Comparison of ENCODE assay signal across 22 cellular contexts in genomic region chr14:74982661-74983060, GRCh38. TPM values are rescaled to one million over a fixed set of nuclear protein-coding genes. Genes with fewer than 3 reads are reported as not detected.
DNase-seq lines count a peak whose midpoint lies in the region; ATAC-seq, FAIRE-seq and TF ChIP-seq lines count a peak whose summit lies in the region.
"Had no signal": no experiment of that assay in that cellular context is flagged by ENCODE, and none has a peak within 500 bp of the region (broad histone marks: within the 10 kb centered on the region; RNA-seq: fewer than 3 reads in every experiment).

No MANE protein-coding gene starts in this region.

- no peaks in the 10 kb centered on the region for H3K9me3 Mint-ChIP-seq in stimulated activated memory B cell treated with anti-CD40 and anti-IgM and Interleukin-4, amounts not matched to agents 10 μg/mL and 1 μg/mL and 100 μg/mL, for 72 hours
- H3K9me3 Mint-ChIP-seq: HFFc6 had no signal

- H3K27ac ChIP-seq in PC-9 (no peak overlapping the region), esophagus (ENCODE audit: low read depth in 2 of 2, low read length in 1 of 2) (peak overlapping the region; percentile 28 to 60), neutrophil (peak overlapping the region; percentile 49)

- H3K4me3 Mint-ChIP-seq in stimulated activated memory B cell treated with anti-CD40 and anti-IgM and Interleukin-4, amounts not matched to agents 10 μg/mL and 1 μg/mL and 100 μg/mL, for 72 hours, result no peak overlapping the region
- H3K4me3 Mint-ChIP-seq: HFFc6 had no signal

- intact Hi-C loops in PC-9 (cut with micrococcal nuclease; ENCODE audit: unreplicated experiment), result no loop called here

- peak; percentile 0 for DNase-seq in AG20443 (ENCODE audit: low spot score)
- no peak for DNase-seq in PC-9
- no peak for DNase-seq in activated T-cell treated with anti-CD3 and anti-CD28 coated beads, Interleukin-2, amount 50 U/mL, for 48 hours
- DNase-seq in GM12891 (ENCODE audit: insufficient read length, low spot score), result no peak
- DNase-seq: 8988T, COR-L47, HFFc6, NCI-H1436 treated with DMSO at 0.1 percent for 48 hours, NCI-H2081, NCI-H2227 treated with DMSO at 0.1 percent for 48 hours, NCI-H69 had no signal

- H3K9me2 ChIP-seq in PC-9 (ENCODE audit: insufficient read depth), result no peaks in the 10 kb centered on the region

- H3K9me3 ChIP-seq in PC-9 (ENCODE audit: insufficient read depth, low read depth) (no peaks in the 10 kb centered on the region), esophagus (ENCODE audit: control insufficient read depth in 2 of 2, insufficient read depth in 1 of 2, low read depth in 1 of 2, low read length in 1 of 2) (no peaks in the 10 kb centered on the region), neutrophil (no peaks in the 10 kb centered on the region)
- H3K9me3 ChIP-seq: BLaER1 treated with 17β-estradiol and CSF1 and Interleukin-3, amounts not matched to agents 10 nM and 100 nM had no signal

- no peaks in the 10 kb centered on the region for H3K27me3 Mint-ChIP-seq in stimulated activated memory B cell treated with anti-CD40 and anti-IgM and Interleukin-4, amounts not matched to agents 10 μg/mL and 1 μg/mL and 100 μg/mL, for 72 hours

- peaks cover 30% of the 10 kb centered on the region for H3F3A ChIP-seq in PC-9 (ENCODE audit: insufficient read depth, low read depth)

- H3K4me1 Mint-ChIP-seq in stimulated activated memory B cell treated with anti-CD40 and anti-IgM and Interleukin-4, amounts not matched to agents 10 μg/mL and 1 μg/mL and 100 μg/mL, for 72 hours, result peaks cover 7% of the 10 kb centered on the region

- BruUV-seq in PC-9 (replicated peaks; lab: Mats Ljungman, UMichigan), result no TSS peak

- H4K20me1 ChIP-seq in PC-9 (ENCODE audit: insufficient read depth), result no peaks in the 10 kb centered on the region
- H4K20me1 ChIP-seq: BLaER1 treated with 17β-estradiol and CSF1 and Interleukin-3, amounts not matched to agents 10 nM and 100 nM had no signal

- no peaks in the 10 kb centered on the region for H3K36me3 Mint-ChIP-seq in stimulated activated memory B cell treated with anti-CD40 and anti-IgM and Interleukin-4, amounts not matched to agents 10 μg/mL and 1 μg/mL and 100 μg/mL, for 72 hours

- ATAC-seq in stimulated activated memory B cell treated with anti-CD40 and anti-IgM and Interleukin-4, amounts not matched to agents 10 μg/mL and 1 μg/mL and 100 μg/mL, for 72 hours, result no peak
- no peak for ATAC-seq in GM19463 (IDR thresholded peaks at IDR 0.05; ENCODE audit: unreplicated experiment)
- ATAC-seq: K562, Panc1, Right ventricle myocardium inferior, SK-N-SH treated with all-trans-retinoic acid at 6 μM for 48 hours had no signal

- peaks cover 43% of the 10 kb centered on the region for H3K4me1 ChIP-seq in PC-9 (replicated peaks; ENCODE audit: insufficient read depth)
- peaks cover 3 to 4% of the 10 kb centered on the region in 2 donors for H3K4me1 ChIP-seq in esophagus (ENCODE audit: control insufficient read depth in 2 of 2, insufficient read depth in 2 of 2, low read length in 1 of 2)
- H3K4me1 ChIP-seq in neutrophil (ENCODE audit: control insufficient read depth in 1 of 2, insufficient read depth in 1 of 2, low read depth in 1 of 2, low read length in 1 of 2), result peaks cover 0 to 13% of the 10 kb centered on the region in 2 experiments

- H3K27ac Mint-ChIP-seq in stimulated activated memory B cell treated with anti-CD40 and anti-IgM and Interleukin-4, amounts not matched to agents 10 μg/mL and 1 μg/mL and 100 μg/mL, for 72 hours, result no peak overlapping the region

- no peak for TF ChIP-seq POLR2A in GM12891 (IDR thresholded peaks at IDR 0.05; ENCODE audit: low read depth, low read length)

- H3K36me3 ChIP-seq in PC-9 (ENCODE audit: low read depth) (no peaks in the 10 kb centered on the region), esophagus (ENCODE audit: control insufficient read depth in 2 of 2, insufficient read depth in 2 of 2, low read length in 1 of 2) (no peaks in the 10 kb centered on the region), neutrophil (no peaks in the 10 kb centered on the region)
- H3K36me3 ChIP-seq: BLaER1 treated with 17β-estradiol and CSF1 and Interleukin-3, amounts not matched to agents 10 nM and 100 nM had no signal

- H3K4me3 ChIP-seq in PC-9, result no peak overlapping the region
- H3K4me3 ChIP-seq in esophagus (ENCODE audit: low read depth in 1 of 2, low read length in 2 of 2), result no peak overlapping the region
- H3K4me3 ChIP-seq in neutrophil (ENCODE audit: low read depth in 1 of 2, low read length in 1 of 2), result no peak overlapping the region
- H3K4me3 ChIP-seq: BLaER1 treated with 17β-estradiol and CSF1 and Interleukin-3, amounts not matched to agents 10 nM and 100 nM; K562 had no signal

- no peak for FAIRE-seq in GM12891 (lab: Jason Lieb, UNC)
- FAIRE-seq: GM12892, K562 had no signal

- H3K79me2 ChIP-seq in PC-9 (ENCODE audit: low read depth), result no peaks in the 10 kb centered on the region

- H3K27me3 ChIP-seq in PC-9 (ENCODE audit: insufficient read depth, low read depth) (no peaks in the 10 kb centered on the region), esophagus (ENCODE audit: control insufficient read depth in 1 of 2, insufficient read depth in 2 of 2, low read length in 2 of 2) (no peaks in the 10 kb centered on the region), neutrophil (no peaks in the 10 kb centered on the region)
- H3K27me3 ChIP-seq: BLaER1 treated with 17β-estradiol and CSF1 and Interleukin-3, amounts not matched to agents 10 nM and 100 nM had no signal

- TF ChIP-seq CTCF in PC-9 (conservative IDR thresholded peaks at IDR 0.05) (no peak), neutrophil (IDR thresholded peaks at IDR 0.05) (no peak)

- 74 to 75% methylated on average over 4 of the region's 4 CpGs for WGBS in esophagus, 2 donors

- peak overlapping the region; percentile 10; the same call in 1 of the 2 replicates for H3K4me2 ChIP-seq in PC-9

- H2AFZ ChIP-seq in PC-9, result no peak overlapping the region

- CTCF ChIA-PET in PC-9 (lab: Charles Lee), result interaction anchor here (0.8 kb wide), 1 partner anchor 18 kb away, joined by 3 read pairs; no protein-coding TSS in a partner anchor

- POLR2A ChIA-PET in PC-9 (lab: Charles Lee; ENCODE audit: unreplicated experiment), result interaction anchor here (0.6 to 1.6 kb wide), 2 partner anchors 21 to 27 kb away, joined by 5 to 6 read pairs; partner anchors contain the start of genes EIF2B2 and PGF

TF ChIP-seq in GM12891, 5 proteins besides CTCF, POLR2A, EP300 and RAD21:
- TF ChIP-seq TAF1 (IDR thresholded peaks at IDR 0.05; ENCODE audit: low read depth, low read length), result no peak
- TF ChIP-seq PAX5 (IDR thresholded peaks at IDR 0.05; ENCODE audit: insufficient read depth, low read length, severe bottlenecking), result no peak

RNA-seq across cellular contexts. Expression of gene EIF2B2, which starts 20.1 kb away (rescaled TPM):
- total RNA-seq in PC-9 (2021), result 131 and 139 TPM in 2 replicates
- 10 to 100 TPM; 13.3 to 42.9 TPM for polyA plus RNA-seq in esophagus
- 49.2 TPM for polyA plus RNA-seq in GM12891 (2012; ENCODE audit: low read depth, missing spikeins)

RNA-seq across cellular contexts. Expression of gene PGF, which starts 27.3 kb away (rescaled TPM):
- 8.9 and 11.7 TPM in 2 replicates for total RNA-seq in PC-9 (2021)
- 1 to 10 TPM; 2.4 to 2.5 TPM for polyA plus RNA-seq in esophagus
- 3.9 TPM for polyA plus RNA-seq in GM12891 (2012; ENCODE audit: low read depth, missing spikeins)

RNA-seq across cellular contexts. Expression of gene RPS6KL1, which starts 59.6 kb away (rescaled TPM):
- 3.4 and 4.2 TPM in 2 replicates for total RNA-seq in PC-9 (2021)
- 1 to 10 TPM; 2.8 to 3.0 TPM for polyA plus RNA-seq in esophagus
- 1.0 TPM for polyA plus RNA-seq in GM12891 (2012; ENCODE audit: low read depth, missing spikeins)
- total RNA-seq: H4 had no signal
